In the genomic region with DNA sequence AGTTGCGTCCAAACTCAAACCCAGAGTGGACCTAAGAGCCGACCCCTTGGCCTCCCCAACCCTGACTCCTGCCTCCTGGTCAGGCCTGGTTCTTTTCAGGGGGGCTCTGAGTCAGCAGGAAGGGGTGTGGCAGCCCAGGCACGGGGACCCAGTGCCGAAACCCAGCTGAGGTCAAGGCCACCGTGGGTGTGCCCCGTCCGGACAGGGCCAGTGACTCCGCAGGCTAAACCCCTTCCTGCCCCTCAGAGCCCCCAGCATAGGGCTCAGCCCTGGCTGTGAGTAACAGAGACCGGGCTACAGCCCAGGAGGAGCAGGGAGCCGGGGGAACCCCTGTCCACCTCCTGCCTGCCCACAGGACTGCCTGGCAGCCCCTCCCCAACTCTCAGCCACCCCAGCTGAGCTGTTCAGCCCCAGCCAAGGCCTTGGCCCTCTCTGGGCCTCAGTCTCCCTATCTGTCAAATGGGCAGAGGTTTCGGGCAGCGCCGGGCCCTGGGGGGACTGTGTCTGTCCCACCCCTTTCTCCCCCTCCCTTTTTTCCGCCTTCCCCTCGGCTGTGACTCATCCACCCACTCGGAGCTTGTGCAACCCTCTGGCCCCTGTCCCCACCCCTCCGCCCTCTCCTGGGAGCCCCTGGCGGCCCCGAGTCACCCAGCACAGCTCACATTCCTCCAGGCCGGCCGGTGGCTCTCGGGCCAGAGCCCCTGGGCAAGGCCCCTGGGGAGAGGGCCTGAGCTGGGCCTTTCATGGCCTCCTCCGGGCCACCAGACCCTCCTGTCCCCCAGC, we compare ENCODE assay signal across 9 cellular contexts. TPM values are rescaled to one million over a fixed set of nuclear protein-coding genes. Genes with fewer than 3 reads are reported as not detected.
A peak's percentile ranks its signal among the peaks of the same experiment; 100 is the strongest.
DNase-seq lines count a peak whose midpoint lies in the region; ATAC-seq, FAIRE-seq and TF ChIP-seq lines count a peak whose summit lies in the region.
"Had no signal": no experiment of that assay in that cellular context is flagged by ENCODE, and none has a peak within 500 bp of the region (broad histone marks: within the 10 kb centered on the region; RNA-seq: fewer than 3 reads in every experiment).

No MANE protein-coding gene starts in this region.

- H3K27ac Mint-ChIP-seq in activated B cell treated with CpG ODN at 0.5 μM for 24 hours: peak overlapping the region; percentile 65

- intact Hi-C loops in activated B cell treated with CpG ODN at 0.5 μM for 24 hours (cut with micrococcal nuclease): no loop called here
- intact Hi-C loops in endothelial cell of umbilical vein (cut with micrococcal nuclease): no loop called here

- TF ChIP-seq CTCF in HL-60 (IDR thresholded peaks at IDR 0.05; ENCODE audit: insufficient read depth, low read length): no peak
- no peak for TF ChIP-seq CTCF in activated B cell treated with CpG ODN at 0.5 μM for 24 hours (IDR thresholded peaks at IDR 0.05)
- TF ChIP-seq CTCF in endothelial cell of umbilical vein (IDR thresholded peaks at IDR 0.05; ENCODE audit: extremely low read depth in 1 of 2, insufficient read depth in 1 of 2, low read depth in 1 of 2, low read length in 2 of 2): peak; percentile 7 to 23
- TF ChIP-seq CTCF in thoracic aorta (IDR thresholded peaks at IDR 0.05): peak; percentile 20

- peaks cover 36% of the 10 kb centered on the region for H3K36me3 Mint-ChIP-seq in activated B cell treated with CpG ODN at 0.5 μM for 24 hours (ENCODE audit: low read depth)

- dilution Hi-C loops in endothelial cell of umbilical vein (cut with MboI; ENCODE audit: extremely low pct_ligation_motif_present, low sequenced_read_pairs): no loop called here

- H2AFZ ChIP-seq in endothelial cell of umbilical vein (ENCODE audit: low read depth, low read length): no peak overlapping the region

- DNase-seq in HL-60 (ENCODE audit: low read depth in 1 of 2, low spot score in 1 of 2) (peak; percentile 64 to 82), activated B cell treated with CpG ODN at 0.5 μM for 24 hours (no peak), endothelial cell of umbilical vein (ENCODE audit: low read depth, low spot score) (peak; percentile 64), thoracic aorta (ENCODE audit: low spot score) (peak; percentile 84), NCI-H1436 treated with DMSO at 0.1 percent for 48 hours (lab: John Stamatoyannopoulos, UW) (no peak)

- H3K9me3 Mint-ChIP-seq in activated B cell treated with CpG ODN at 0.5 μM for 24 hours: no peaks in the 10 kb centered on the region

- H3K79me2 ChIP-seq in endothelial cell of umbilical vein (ENCODE audit: control insufficient read depth, insufficient read depth, low read length): peaks cover 94% of the 10 kb centered on the region

- no TSS peak for BruUV-seq in endothelial cell of umbilical vein (replicated peaks; lab: Mats Ljungman, UMichigan)

- H3K4me3 Mint-ChIP-seq in activated B cell treated with CpG ODN at 0.5 μM for 24 hours: peak overlapping the region; percentile 28

- H3K9me1 ChIP-seq in endothelial cell of umbilical vein (replicated peaks; ENCODE audit: control insufficient read depth, extremely low read depth, insufficient read depth, low read length): no peaks in the 10 kb centered on the region

- H3K36me3 ChIP-seq in endothelial cell of umbilical vein (ENCODE audit: control insufficient read depth in 2 of 2, extremely low read depth in 1 of 2, insufficient read depth in 2 of 2, low read length in 2 of 2) (peaks cover 0 to 16% of the 10 kb centered on the region in 2 experiments), muscle layer of duodenum (ENCODE audit: control insufficient read depth in 1 of 2, insufficient read depth in 2 of 2, low read length in 2 of 2) (peaks cover 8 to 28% of the 10 kb centered on the region in 2 donors), thoracic aorta (peaks cover 23% of the 10 kb centered on the region)

- FAIRE-seq in endothelial cell of umbilical vein (lab: Jason Lieb, UNC): peak; percentile 73
- FAIRE-seq: TTC549 had no signal

- no peaks in the 10 kb centered on the region for H3K27me3 Mint-ChIP-seq in activated B cell treated with CpG ODN at 0.5 μM for 24 hours

- H3K4me1 Mint-ChIP-seq in activated B cell treated with CpG ODN at 0.5 μM for 24 hours: peaks cover 51% of the 10 kb centered on the region

- peak overlapping the region; percentile 4 for H3K4me2 ChIP-seq in endothelial cell of umbilical vein (ENCODE audit: insufficient read depth, low read length)

- H3K4me3 ChIP-seq in HL-60 (replicated peaks; ENCODE audit: insufficient read depth, low read length) (peak overlapping the region; percentile 5; the same call in 1 of the 2 replicates), endothelial cell of umbilical vein (replicated peaks in 1 of 3; ENCODE audit: insufficient read depth in 1 of 3, low read depth in 1 of 3, low read length in 3 of 3) (no peak overlapping the region), muscle layer of duodenum (ENCODE audit: low read depth in 1 of 2, low read length in 2 of 2) (peak overlapping the region; percentile 21 to 58), thoracic aorta (peak overlapping the region; percentile 99)

- H3K27me3 ChIP-seq in HL-60 (ENCODE audit: insufficient read depth, poor library complexity, severe bottlenecking) (no peaks in the 10 kb centered on the region), endothelial cell of umbilical vein (ENCODE audit: control insufficient read depth in 2 of 2, insufficient read depth in 2 of 2, low read length in 2 of 2) (no peaks in the 10 kb centered on the region), muscle layer of duodenum (ENCODE audit: low read depth, low read length) (no peaks in the 10 kb centered on the region), thoracic aorta (replicated peaks; ENCODE audit: insufficient read depth) (no peaks in the 10 kb centered on the region)

- H4K20me1 ChIP-seq in endothelial cell of umbilical vein (replicated peaks; ENCODE audit: control insufficient read depth, extremely low read depth, insufficient read depth, low read length): no peaks in the 10 kb centered on the region

- peak overlapping the region; percentile 58 for H3K27ac ChIP-seq in HL-60 (replicated peaks)
- H3K27ac ChIP-seq in endothelial cell of umbilical vein (ENCODE audit: insufficient read depth, low read depth, low read length): peak overlapping the region; percentile 57
- peak overlapping the region; percentile 90 for H3K27ac ChIP-seq in muscle layer of duodenum (ENCODE audit: low read length)
- H3K27ac ChIP-seq in thoracic aorta: peak overlapping the region; percentile 94 to 100

- ATAC-seq in activated B cell treated with CpG ODN at 0.5 μM for 24 hours (ENCODE audit: low read depth) (peak; percentile 22), thoracic aorta (ENCODE audit: insufficient number of reproducible peaks, low FRiP score, low read depth) (peak; percentile 65), HG02588 (IDR thresholded peaks at IDR 0.05; ENCODE audit: unreplicated experiment) (no peak), GM18519 (IDR thresholded peaks at IDR 0.05; ENCODE audit: low FRiP score, unreplicated experiment) (no peak)

- no peak for TF ChIP-seq POLR2A in endothelial cell of umbilical vein (IDR thresholded peaks at IDR 0.05; ENCODE audit: low read depth, low read length)

- CTCF ChIA-PET in activated B cell treated with CpG ODN at 0.5 μM for 24 hours (lab: Charles Lee): no interaction called here
- CTCF ChIA-PET in endothelial cell of umbilical vein (lab: Charles Lee): interaction anchor here (0.9 to 1.6 kb wide), 4 partner anchors 17 to 82 kb away, joined by 3 to 8 read pairs (median 6); no protein-coding TSS in a partner anchor

- H3K9ac ChIP-seq in endothelial cell of umbilical vein (replicated peaks; ENCODE audit: extremely low read depth, insufficient read depth, low read length): peak overlapping the region; percentile 46

- H3K4me1 ChIP-seq in endothelial cell of umbilical vein (ENCODE audit: control insufficient read depth, extremely low read depth, insufficient read depth, low read length) (peaks cover 20% of the 10 kb centered on the region), muscle layer of duodenum (ENCODE audit: control insufficient read depth in 1 of 2, insufficient read depth in 2 of 2, low read length in 2 of 2) (peaks cover 24 to 66% of the 10 kb centered on the region in 2 donors), thoracic aorta (ENCODE audit: control insufficient read depth in 1 of 2, low read depth in 2 of 2) (peaks cover 53 to 64% of the 10 kb centered on the region in 2 donors)

- H3K9me3 ChIP-seq in endothelial cell of umbilical vein (replicated peaks; ENCODE audit: control insufficient read depth, insufficient read depth, low read length) (no peaks in the 10 kb centered on the region), muscle layer of duodenum (ENCODE audit: control insufficient read depth in 1 of 2, low read length in 2 of 2) (no peaks in the 10 kb centered on the region), thoracic aorta (no peaks in the 10 kb centered on the region)

- POLR2A ChIA-PET in activated B cell treated with CpG ODN at 0.5 μM for 24 hours (lab: Charles Lee): interaction anchor here (0.9 to 2.2 kb wide), 4 partner anchors 32 to 72 kb away, joined by 3 to 8 read pairs (median 6); partner anchors contain the start of gene EEF2
- POLR2A ChIA-PET in endothelial cell of umbilical vein (lab: Charles Lee): interaction anchor here (0.7 kb wide), 1 partner anchor 19 kb away, joined by 7 read pairs; no protein-coding TSS in a partner anchor

TF ChIP-seq in endothelial cell of umbilical vein, 7 proteins besides CTCF, POLR2A, EP300 and RAD21 (continues in another document):
- peak; percentile 6 for TF ChIP-seq FOS (IDR thresholded peaks at IDR 0.05; ENCODE audit: borderline replicate concordance, insufficient read depth, low read length)

RNA-seq across cellular contexts. Expression of gene ZBTB7A, which starts 8.6 kb away (rescaled TPM):
- total RNA-seq in activated B cell treated with CpG ODN at 0.5 μM for 24 hours (44.5 and 49.2 TPM in 2 replicates), endothelial cell of umbilical vein (28.0 and 29.0 TPM in 2 replicates), thoracic aorta (10 to 100 TPM; 85.1 to 91.9 TPM)
- 8.2 and 10.8 TPM in 2 replicates for polyA plus RNA-seq in endothelial cell of umbilical vein
- polyA plus RNA-seq in endothelial cell of umbilical vein (2011; cell fraction: cytosol; rRNA removed): 4.3 and 5.6 TPM in 2 replicates
- 9.1 and 9.6 TPM in 2 replicates for polyA plus RNA-seq in endothelial cell of umbilical vein (2011; cell fraction: nucleus; rRNA removed)
- polyA plus RNA-seq in endothelial cell of umbilical vein (2012): 7.5 and 10.9 TPM in 2 replicates
- polyA minus RNA-seq in endothelial cell of umbilical vein: 8.1 and 8.8 TPM in 2 replicates
- 21.4 TPM for polyA minus RNA-seq in endothelial cell of umbilical vein (2011; cell fraction: cytosol; rRNA and poly(A)+ RNA removed)
- polyA minus RNA-seq in endothelial cell of umbilical vein (2011; cell fraction: nucleus; rRNA and poly(A)+ RNA removed): 4.8 and 13.9 TPM in 2 replicates

RNA-seq across cellular contexts. Expression of gene PIAS4, which starts 50.6 kb away (rescaled TPM):
- 36.4 and 37.2 TPM in 2 replicates for total RNA-seq in activated B cell treated with CpG ODN at 0.5 μM for 24 hours
- total RNA-seq in endothelial cell of umbilical vein: 46.2 and 47.2 TPM in 2 replicates
- polyA plus RNA-seq in endothelial cell of umbilical vein: 23.6 and 26.2 TPM in 2 replicates
- polyA plus RNA-seq in endothelial cell of umbilical vein (2011; cell fraction: cytosol; rRNA removed): 15.6 and 16.7 TPM in 2 replicates
- 21.2 and 24.9 TPM in 2 replicates for polyA plus RNA-seq in endothelial cell of umbilical vein (2011; cell fraction: nucleus; rRNA removed)
- polyA plus RNA-seq in endothelial cell of umbilical vein (2012): 30.3 and 39.4 TPM in 2 replicates
- polyA minus RNA-seq in endothelial cell of umbilical vein: 18.0 and 24.4 TPM in 2 replicates
- 6.8 TPM for polyA minus RNA-seq in endothelial cell of umbilical vein (2011; cell fraction: cytosol; rRNA and poly(A)+ RNA removed)
- 22.9 and 35.4 TPM in 2 replicates for polyA minus RNA-seq in endothelial cell of umbilical vein (2011; cell fraction: nucleus; rRNA and poly(A)+ RNA removed)
- total RNA-seq in thoracic aorta: 10 to 100 TPM; 10.2 to 32.2 TPM

Comparison
In these comparisons a context has a peak if more than half of its experiments do, and no peak if none do; other contexts are left out.
1. DNase-seq: peak in HL-60 (2 of 2), endothelial cell of umbilical vein (single experiment) and thoracic aorta (single experiment); none in activated B cell treated with CpG ODN at 0.5 μM for 24 hours (single experiment) and NCI-H1436 treated with DMSO at 0.1 percent for 48 hours (single experiment).
2. H3K4me3 ChIP-seq: peak in HL-60 (single experiment), muscle layer of duodenum (2 of 2) and thoracic aorta (single experiment); none in endothelial cell of umbilical vein (0 of 3).
3. CTCF ChIP-seq: peak in endothelial cell of umbilical vein (2 of 2) and thoracic aorta (single experiment); none in HL-60 (single experiment) and activated B cell treated with CpG ODN at 0.5 μM for 24 hours (single experiment).
4. ATAC-seq: peak in activated B cell treated with CpG ODN at 0.5 μM for 24 hours (single experiment) and thoracic aorta (single experiment); none in HG02588 (single experiment) and GM18519 (single experiment).
5. Peak in every context shown above with its lines, with median percentiles within 50 percentile points of each other: H3K27ac ChIP-seq.